Comparison of ENCODE assay signal across 1 cellular context in genomic region chr13:19586904-19587634, GRCh38.
TF ChIP-seq lines count a peak whose summit lies in the region.

No MANE protein-coding gene starts in this region.

TF ChIP-seq in GM12878, 131 proteins besides CTCF, POLR2A, EP300 and RAD21 (continues in another document):
- peak; percentile 93 for TF ChIP-seq GABPA (IDR thresholded peaks at IDR 0.05; ENCODE audit: low read depth)
- no peak for TF ChIP-seq EED (IDR thresholded peaks at IDR 0.05; ENCODE audit: low read depth)
- TF ChIP-seq USF2 (IDR thresholded peaks at IDR 0.05; ENCODE audit: borderline replicate concordance, low read depth, low read length), result no peak
- peak; percentile 53 for TF ChIP-seq ZNF687 (IDR thresholded peaks at IDR 0.05)
- peak; percentile 63; the same call in 1 of the 2 replicates for TF ChIP-seq RELB (IDR thresholded peaks at IDR 0.05; ENCODE audit: low read depth)
- peak in 1 of 2 experiments; percentile 94; a peak in 2 of 4 replicates for TF ChIP-seq ETV6 (conservative IDR thresholded peaks at IDR 0.05 in 1 of 2, IDR thresholded peaks at IDR 0.05 in 1 of 2; ENCODE audit: borderline replicate concordance in 1 of 2, low read depth in 1 of 2)
- no peak; the same call in 1 of the 2 replicates for TF ChIP-seq HCFC1 (IDR thresholded peaks at IDR 0.05; ENCODE audit: low read length)
- no peak for TF ChIP-seq BCL11A (IDR thresholded peaks at IDR 0.05; ENCODE audit: low read depth, low read length)
- TF ChIP-seq ATF3 (IDR thresholded peaks at IDR 0.05; ENCODE audit: borderline replicate concordance, extremely low read depth, low read depth, low read length), result no peak
- peak; percentile 31 for TF ChIP-seq SIX5 (IDR thresholded peaks at IDR 0.05; ENCODE audit: low read depth, low read length, severe bottlenecking)
- TF ChIP-seq KLF5 (IDR thresholded peaks at IDR 0.05; ENCODE audit: partially characterized antibody), result no peak
- no peak for TF ChIP-seq PBX3 (IDR thresholded peaks at IDR 0.05; ENCODE audit: insufficient replicate concordance, low read depth, low read length)
- TF ChIP-seq SREBF2 (IDR thresholded peaks at IDR 0.05; ENCODE audit: low read length), result no peak
- no peak for TF ChIP-seq HSF1 (IDR thresholded peaks at IDR 0.05; ENCODE audit: low read depth, low read length)
- no peak for TF ChIP-seq SP1 (IDR thresholded peaks at IDR 0.05; ENCODE audit: low read depth, low read length)
- peak; percentile 71; the same call in 1 of the 2 replicates for TF ChIP-seq CBFB (IDR thresholded peaks at IDR 0.05; ENCODE audit: low read depth)
- peak; percentile 61 for TF ChIP-seq RELA (IDR thresholded peaks at IDR 0.05; ENCODE audit: borderline replicate concordance, partially characterized antibody)
- peak; percentile 92 for TF ChIP-seq ZBTB40 (IDR thresholded peaks at IDR 0.05; ENCODE audit: borderline replicate concordance)
- peak; percentile 18; the same call in 1 of the 3 replicates for TF ChIP-seq POU2F2 (IDR thresholded peaks at IDR 0.05; ENCODE audit: borderline replicate concordance, low read depth, low read length)
- TF ChIP-seq IKZF1 (conservative IDR thresholded peaks at IDR 0.05), result peak; percentile 73
- peak; percentile 31; the same call in 1 of the 2 replicates for TF ChIP-seq SMAD5 (IDR thresholded peaks at IDR 0.05; ENCODE audit: low read depth)
- 0 out of 2 replicates have a peak, but pooled peaks have one; percentile 38 for TF ChIP-seq SMARCA5 (IDR thresholded peaks at IDR 0.05)
- peak; percentile 68; the same call in 1 of the 2 replicates for TF ChIP-seq GATAD2B (conservative IDR thresholded peaks at IDR 0.05; ENCODE audit: low read depth)
- TF ChIP-seq CUX1 (IDR thresholded peaks at IDR 0.05; ENCODE audit: insufficient replicate concordance, low read depth, low read length), result no peak
- no peak for TF ChIP-seq ZNF274 (IDR thresholded peaks at IDR 0.05; ENCODE audit: insufficient read depth, insufficient read length)
- no peak for TF ChIP-seq ZBED1 (IDR thresholded peaks at IDR 0.05; ENCODE audit: borderline replicate concordance)
- TF ChIP-seq TARDBP (IDR thresholded peaks at IDR 0.05; ENCODE audit: borderline replicate concordance), result no peak
- TF ChIP-seq IRF3 (IDR thresholded peaks at IDR 0.05), result no peak
- TF ChIP-seq E2F8 (IDR thresholded peaks at IDR 0.05; ENCODE audit: low read depth, partially characterized antibody), result peak; percentile 22
